Comparison of ENCODE assay signal across 1 cellular context in the genomic region with DNA sequence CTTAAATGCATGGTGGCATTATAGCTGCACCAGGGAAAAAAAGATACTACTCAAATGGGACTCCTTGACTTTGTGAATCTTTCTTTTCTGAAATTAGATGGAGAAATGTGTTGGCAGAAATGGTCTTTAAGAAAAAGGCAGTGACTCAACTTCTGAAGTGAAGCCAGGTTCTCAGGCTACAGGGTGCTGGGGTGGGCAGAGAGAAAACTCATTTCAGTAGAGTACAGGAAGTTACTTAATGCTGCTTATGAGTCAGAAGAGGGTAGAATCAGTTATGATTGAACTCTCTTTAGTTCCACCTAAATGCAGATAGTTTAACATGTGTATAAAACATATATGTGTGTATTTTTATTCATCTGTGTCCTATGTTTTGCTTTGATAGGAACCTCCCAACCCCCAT.
TF ChIP-seq lines count a peak whose summit lies in the region.

No MANE protein-coding gene starts in this region.

TF ChIP-seq in GM23338, 12 proteins besides CTCF, POLR2A, EP300 and RAD21 (continued from another document):
- TF ChIP-seq ZNF462 (CRISPR knock-in tag; IDR thresholded peaks at IDR 0.05) (no peak), EZH2 (IDR thresholded peaks at IDR 0.05; ENCODE audit: low read depth, unreplicated experiment) (no peak), NANOG (IDR thresholded peaks at IDR 0.05; ENCODE audit: borderline replicate concordance) (no peak), CREB1 (CRISPR knock-in tag; IDR thresholded peaks at IDR 0.05; ENCODE audit: low read depth) (no peak), ETS1 (IDR thresholded peaks at IDR 0.05) (no peak)
